18 cellular contexts compared by ENCODE assay signal in genomic region chr7:436367-437128, GRCh38.
DNase-seq lines count a peak whose midpoint lies in the region; ATAC-seq and TF ChIP-seq lines count a peak whose summit lies in the region.
"Had no signal": no experiment of that assay in that cellular context is flagged by ENCODE, and none has a peak within 500 bp of the region (broad histone marks: within the 10 kb centered on the region; RNA-seq: fewer than 3 reads in every experiment).

No MANE protein-coding gene starts in this region.

- H2AFZ ChIP-seq in H9 (ENCODE audit: low read length) (no peak overlapping the region), neuronal stem cell (ENCODE audit: low read length) (no peak overlapping the region)

- no CpG with 5 or more reads among the region's 33 CpGs for WGBS in H9 (ENCODE audit: extremely low coverage, insufficient read length, low lambda C conversion rate)
- no CpG with 5 or more reads among the region's 33 CpGs for WGBS in neuronal stem cell (ENCODE audit: extremely low coverage in 2 of 2, insufficient read length in 2 of 2, insufficient replicate concordance in 1 of 2), 2 donors
- no CpG with 5 or more reads among the region's 33 CpGs for WGBS in mesendoderm (ENCODE audit: extremely low coverage, insufficient coverage, low lambda C conversion rate)
- 44 to 56% methylated on average over 8 to 19 of the region's 33 CpGs for WGBS in esophagus squamous epithelium, 2 donors

- H3K23ac ChIP-seq in H9 (ENCODE audit: insufficient read length, low read depth, low read length) (no peak overlapping the region), neuronal stem cell (ENCODE audit: low read depth, low read length, poor library complexity) (peak overlapping the region; percentile 5), mesendoderm (ENCODE audit: low read length) (no peak overlapping the region)

- H3K27ac ChIP-seq in H9 (ENCODE audit: insufficient read length, low read depth, low read length) (no peak overlapping the region), VCaP (peak overlapping the region; percentile 64), neuronal stem cell (replicated peaks; ENCODE audit: low read length) (no peak overlapping the region), mesendoderm (ENCODE audit: low read depth, low read length) (no peak overlapping the region), esophagus squamous epithelium (peak overlapping the region in 1 of 4 donors; percentile 82)
- H3K27ac ChIP-seq: 22Rv1 had no signal

- H2BK5ac ChIP-seq in H9 (ENCODE audit: insufficient read length, low read length) (no peak overlapping the region), neuronal stem cell (ENCODE audit: low read length) (peak overlapping the region; percentile 94), mesendoderm (ENCODE audit: low read length) (no peak overlapping the region)

- H3K4me1 Mint-ChIP-seq in activated CD4-positive, alpha-beta T cell treated with anti-CD3 and anti-CD28 coated beads for 36 hours: peaks cover 2% of the 10 kb centered on the region
- H3K4me1 Mint-ChIP-seq in H9: peaks cover 20 to 26% of the 10 kb centered on the region in 2 experiments

- H3K9me3 ChIP-seq in H9 (ENCODE audit: control insufficient read depth, low read depth, low read length) (no peaks in the 10 kb centered on the region), neuronal stem cell (replicated peaks in 1 of 2; ENCODE audit: control insufficient read depth in 2 of 2, insufficient read depth in 1 of 2, low read depth in 1 of 2, low read length in 2 of 2) (no peaks in the 10 kb centered on the region), esophagus squamous epithelium (no peaks in the 10 kb centered on the region)

- no peak overlapping the region for H3K4me2 ChIP-seq in H9 (ENCODE audit: insufficient read depth, insufficient read length, low read length)
- no peak overlapping the region for H3K4me2 ChIP-seq in neuronal stem cell (ENCODE audit: insufficient read depth, low read length, poor library complexity, severe bottlenecking)
- H3K4me2 ChIP-seq in mesendoderm (ENCODE audit: low read length): no peak overlapping the region

- H3K79me1 ChIP-seq in H9 (ENCODE audit: insufficient read depth, low read depth, low read length, poor library complexity, severe bottlenecking) (no peaks in the 10 kb centered on the region), neuronal stem cell (ENCODE audit: low read depth, low read length) (no peaks in the 10 kb centered on the region), mesendoderm (ENCODE audit: low read length) (no peaks in the 10 kb centered on the region)

- no peak overlapping the region for H2AK5ac ChIP-seq in H9 (ENCODE audit: insufficient read length, low read length)
- peak overlapping the region; percentile 91 for H2AK5ac ChIP-seq in neuronal stem cell (ENCODE audit: low read depth, low read length)
- no peak overlapping the region for H2AK5ac ChIP-seq in mesendoderm (ENCODE audit: low read length)

- POLR2A ChIA-PET in activated CD4-positive, alpha-beta T cell treated with anti-CD3 and anti-CD28 coated beads for 36 hours (lab: Charles Lee): no interaction called here

- no peak for TF ChIP-seq POLR2A in esophagus squamous epithelium (IDR thresholded peaks at IDR 0.05)

- H3K4me1 ChIP-seq in H9 (ENCODE audit: insufficient read depth, low read length) (no peaks in the 10 kb centered on the region), neuronal stem cell (ENCODE audit: control insufficient read depth in 2 of 2, insufficient read depth in 1 of 2, low read depth in 1 of 2, low read length in 2 of 2) (peaks cover 10 to 35% of the 10 kb centered on the region in 2 donors), mesendoderm (ENCODE audit: control insufficient read depth, low read depth, low read length) (no peaks in the 10 kb centered on the region), esophagus squamous epithelium (peaks cover 14 to 28% (median 16%) of the 10 kb centered on the region in 3 donors)

- CTCF ChIA-PET in activated CD4-positive, alpha-beta T cell treated with anti-CD3 and anti-CD28 coated beads for 36 hours (lab: Charles Lee): no interaction called here

- peak; percentile 16 for ATAC-seq in activated CD4-positive, alpha-beta T cell treated with anti-CD3 and anti-CD28 coated beads for 36 hours

- H3K4ac ChIP-seq in H9 (ENCODE audit: low read depth, low read length): no peak overlapping the region
- peak overlapping the region; percentile 72 for H3K4ac ChIP-seq in neuronal stem cell (ENCODE audit: low read length)
- H3K4ac ChIP-seq in mesendoderm (ENCODE audit: low read depth, low read length): no peak overlapping the region

- no peak overlapping the region for H3T11ph ChIP-seq in H9 (ENCODE audit: low read length)

- H3K9ac ChIP-seq in H9 (ENCODE audit: extremely low read depth, insufficient read length, low read length) (no peak overlapping the region), neuronal stem cell (ENCODE audit: low read depth, low read length, poor library complexity) (peak overlapping the region; percentile 37), mesendoderm (ENCODE audit: low read length) (no peak overlapping the region)

- H3K79me2 ChIP-seq in H9 (ENCODE audit: insufficient read depth, low read length): no peaks in the 10 kb centered on the region
- H3K79me2 ChIP-seq in mesendoderm (ENCODE audit: control insufficient read depth, insufficient read depth, low read length): no peaks in the 10 kb centered on the region

- H4K5ac ChIP-seq in H9 (ENCODE audit: insufficient read length, low read depth, low read length) (no peak overlapping the region), mesendoderm (ENCODE audit: low read length) (no peak overlapping the region)

- H2BK15ac ChIP-seq in H9 (ENCODE audit: low read depth, low read length) (no peak overlapping the region), neuronal stem cell (ENCODE audit: low read length) (peak overlapping the region; percentile 99), mesendoderm (replicated peaks; ENCODE audit: low read depth) (no peak overlapping the region)

- TF ChIP-seq CTCF in H9 (conservative IDR thresholded peaks at IDR 0.05) (no peak), VCaP (conservative IDR thresholded peaks at IDR 0.05) (no peak), esophagus squamous epithelium (IDR thresholded peaks at IDR 0.05) (no peak)

- no peaks in the 10 kb centered on the region for H3K36me3 ChIP-seq in neuronal stem cell (replicated peaks in 1 of 2; ENCODE audit: control insufficient read depth in 2 of 2, insufficient read depth in 2 of 2, low read length in 2 of 2)
- H3K36me3 ChIP-seq in mesendoderm (ENCODE audit: control insufficient read depth, insufficient read depth, low read length): no peaks in the 10 kb centered on the region
- H3K36me3 ChIP-seq in esophagus squamous epithelium: no peaks in the 10 kb centered on the region

- DNase-seq in activated CD4-positive, alpha-beta T cell treated with anti-CD3 and anti-CD28 coated beads for 36 hours: no peak
- DNase-seq in activated CD4-positive, alpha-beta T cell treated with anti-CD3 and anti-CD28 coated beads for 48 hours: no peak
- DNase-seq in H9 (no peak), neuronal stem cell (ENCODE audit: low spot score) (no peak), mesendoderm (no peak), esophagus squamous epithelium (lab: John Stamatoyannopoulos, UW) (no peak), NCI-H1092 (lab: John Stamatoyannopoulos, UW) (no peak)
- DNase-seq: DMS153, GDM1, MM.1S, NCI-H1092 treated with DMSO at 0.1 percent for 48 hours, NCI-H2081 treated with DMSO at 0.1 percent for 48 hours, NCI-H510A, NCI-H774, OCI-M1, SIG-M5 had no signal

- H3K14ac ChIP-seq in H9 (ENCODE audit: insufficient read depth, low read length): no peak overlapping the region
- H3K14ac ChIP-seq in neuronal stem cell (ENCODE audit: low read length): peak overlapping the region; percentile 85

- no peak overlapping the region for H3K4me3 Mint-ChIP-seq in activated CD4-positive, alpha-beta T cell treated with anti-CD3 and anti-CD28 coated beads for 36 hours
- H3K4me3 Mint-ChIP-seq in H9: no peak overlapping the region

- H3K27ac Mint-ChIP-seq in activated CD4-positive, alpha-beta T cell treated with anti-CD3 and anti-CD28 coated beads for 36 hours: no peak overlapping the region
- H3K27ac Mint-ChIP-seq in H9: 0 out of 7 replicates have a peak overlapping the region, but pooled peaks of 2 of the 3 experiments have one; percentile 23 to 44

- H2BK120ac ChIP-seq in H9 (ENCODE audit: low read depth, low read length, poor library complexity, severe bottlenecking) (no peak overlapping the region), neuronal stem cell (ENCODE audit: low read depth, low read length) (peak overlapping the region; percentile 95), mesendoderm (ENCODE audit: low read depth, low read length) (no peak overlapping the region)

- no peaks in the 10 kb centered on the region for H3K9me3 Mint-ChIP-seq in activated CD4-positive, alpha-beta T cell treated with anti-CD3 and anti-CD28 coated beads for 36 hours (ENCODE audit: low read depth)
- H3K9me3 Mint-ChIP-seq in H9: peaks cover 0 to 3% of the 10 kb centered on the region in 2 experiments; a peak in 3 of 5 replicates

- H4K91ac ChIP-seq in H9 (ENCODE audit: insufficient read length, low read depth, low read length) (no peak overlapping the region), neuronal stem cell (ENCODE audit: low read depth, low read length, poor library complexity) (no peak overlapping the region)

- H3K36me3 Mint-ChIP-seq in activated CD4-positive, alpha-beta T cell treated with anti-CD3 and anti-CD28 coated beads for 36 hours (ENCODE audit: low read depth): no peaks in the 10 kb centered on the region
- peaks cover 0 to 2% (median 0%) of the 10 kb centered on the region in 3 experiments; a peak in 1 of 7 replicates for H3K36me3 Mint-ChIP-seq in H9 (ENCODE audit: insufficient read depth in 1 of 3, low read depth in 3 of 3)

- no peak overlapping the region for H2BK12ac ChIP-seq in H9 (ENCODE audit: insufficient read length, low read depth, low read length)
- H2BK12ac ChIP-seq in neuronal stem cell (ENCODE audit: low read length): peak overlapping the region; percentile 82

- intact Hi-C loops in activated CD4-positive, alpha-beta T cell treated with anti-CD3 and anti-CD28 coated beads for 36 hours (cut with DNase I, micrococcal nuclease): no loop called here
- intact Hi-C loops in esophagus squamous epithelium (cut with DNase I): no loop called here

- H3K4me3 ChIP-seq in neuronal stem cell (ENCODE audit: low read length in 2 of 2): no peak overlapping the region
- H3K4me3 ChIP-seq in mesendoderm (ENCODE audit: low read length): no peak overlapping the region
- H3K4me3 ChIP-seq in esophagus squamous epithelium: no peak overlapping the region

- H4K8ac ChIP-seq in H9 (replicated peaks; ENCODE audit: insufficient read length, low read depth, low read length) (no peak overlapping the region), neuronal stem cell (ENCODE audit: low read depth, low read length) (peak overlapping the region; percentile 27), mesendoderm (ENCODE audit: low read depth, low read length) (no peak overlapping the region)

- H3K27me3 ChIP-seq in H9 (ENCODE audit: insufficient read depth, low read length): no peaks in the 10 kb centered on the region
- peaks cover 0 to 32% (median 0%) of the 10 kb centered on the region in 3 experiments for H3K27me3 ChIP-seq in neuronal stem cell (ENCODE audit: control insufficient read depth in 3 of 3, insufficient read depth in 3 of 3, low read depth in 1 of 3, low read length in 3 of 3)
- H3K27me3 ChIP-seq in mesendoderm (ENCODE audit: insufficient read depth, low read length, poor library complexity): no peaks in the 10 kb centered on the region
- H3K27me3 ChIP-seq in esophagus squamous epithelium: peaks cover 0 to 6% (median 0%) of the 10 kb centered on the region in 4 donors

- H3K27me3 Mint-ChIP-seq in activated CD4-positive, alpha-beta T cell treated with anti-CD3 and anti-CD28 coated beads for 36 hours: no peaks in the 10 kb centered on the region
- peaks cover 5% of the 10 kb centered on the region for H3K27me3 Mint-ChIP-seq in H9 (ENCODE audit: low read depth)

- H2BK20ac ChIP-seq in H9 (ENCODE audit: low read depth, low read length, poor library complexity, severe bottlenecking): no peak overlapping the region

- no peaks in the 10 kb centered on the region for H3K23me2 ChIP-seq in H9 (ENCODE audit: insufficient read length, low read depth, low read length, poor library complexity, severe bottlenecking)

- H4K20me1 ChIP-seq in H9 (ENCODE audit: control insufficient read depth, insufficient read depth, insufficient read length): no peaks in the 10 kb centered on the region

- H3K18ac ChIP-seq in H9 (ENCODE audit: insufficient read length, low read depth, low read length) (no peak overlapping the region), neuronal stem cell (ENCODE audit: low read length) (peak overlapping the region; percentile 91), mesendoderm (ENCODE audit: low read length) (no peak overlapping the region)

- H3K56ac ChIP-seq in H9 (ENCODE audit: insufficient read length, low read depth, low read length) (no peak overlapping the region), mesendoderm (ENCODE audit: low read length) (no peak overlapping the region)
